In genomic region chr15:45402955-45403892, GRCh38 we compare ENCODE assay signal across 1 cellular context.
TF ChIP-seq lines count a peak whose summit lies in the region.

No MANE protein-coding gene starts in this region.

TF ChIP-seq in HEK293, 187 proteins besides CTCF, POLR2A, EP300 and RAD21 (continued from another document):
- no peak for TF ChIP-seq ZNF148 (tag by site-specific recombination; IDR thresholded peaks at IDR 0.05; ENCODE audit: borderline replicate concordance)
- peak; percentile 66 for TF ChIP-seq ZBTB20 (tag by site-specific recombination; IDR thresholded peaks at IDR 0.05)
- TF ChIP-seq ZNF211 (tag by site-specific recombination; IDR thresholded peaks at IDR 0.05; ENCODE audit: low read depth), result no peak
- TF ChIP-seq MEIS1 (CRISPR knock-in tag; IDR thresholded peaks at IDR 0.05; ENCODE audit: borderline replicate concordance), result no peak
- TF ChIP-seq ZNF114 (tag by site-specific recombination; IDR thresholded peaks at IDR 0.05), result no peak
- TF ChIP-seq TRIM28 (IDR thresholded peaks at IDR 0.05; ENCODE audit: borderline replicate concordance, low read length), result no peak
- TF ChIP-seq ZNF10 (tag by site-specific recombination; IDR thresholded peaks at IDR 0.05), result no peak
- TF ChIP-seq ZNF639 (tag by site-specific recombination; IDR thresholded peaks at IDR 0.05), result no peak
- no peak for TF ChIP-seq HOXA7 (CRISPR knock-in tag; IDR thresholded peaks at IDR 0.05; ENCODE audit: borderline replicate concordance)
- TF ChIP-seq GLIS1 (tag by site-specific recombination; IDR thresholded peaks at IDR 0.05), result peak; percentile 93
- no peak for TF ChIP-seq PRDM1 (tag by site-specific recombination; IDR thresholded peaks at IDR 0.05)
- no peak for TF ChIP-seq ZNF391 (tag by site-specific recombination; IDR thresholded peaks at IDR 0.05; ENCODE audit: borderline replicate concordance, low read depth)
- TF ChIP-seq GLIS2 (tag by site-specific recombination; IDR thresholded peaks at IDR 0.05), result peak; percentile 72
- 0 out of 2 replicates have a peak, but pooled peaks have one; percentile 23 for TF ChIP-seq SCRT2 (tag by site-specific recombination; IDR thresholded peaks at IDR 0.05)
- TF ChIP-seq ZIC2 (tag by site-specific recombination; IDR thresholded peaks at IDR 0.05), result peak; percentile 99
- no peak for TF ChIP-seq ATF2 (tag by site-specific recombination; IDR thresholded peaks at IDR 0.05; ENCODE audit: low read depth)
- TF ChIP-seq INSM2 (tag by site-specific recombination; IDR thresholded peaks at IDR 0.05), result no peak
- TF ChIP-seq ZBTB6 (tag by site-specific recombination; IDR thresholded peaks at IDR 0.05), result no peak
- TF ChIP-seq ZNF26 (tag by site-specific recombination; IDR thresholded peaks at IDR 0.05), result no peak
- no peak for TF ChIP-seq ZNF221 (tag by site-specific recombination; IDR thresholded peaks at IDR 0.05; ENCODE audit: borderline replicate concordance)
- no peak for TF ChIP-seq KLF8 (tag by site-specific recombination; IDR thresholded peaks at IDR 0.05)
